In the genomic region with DNA sequence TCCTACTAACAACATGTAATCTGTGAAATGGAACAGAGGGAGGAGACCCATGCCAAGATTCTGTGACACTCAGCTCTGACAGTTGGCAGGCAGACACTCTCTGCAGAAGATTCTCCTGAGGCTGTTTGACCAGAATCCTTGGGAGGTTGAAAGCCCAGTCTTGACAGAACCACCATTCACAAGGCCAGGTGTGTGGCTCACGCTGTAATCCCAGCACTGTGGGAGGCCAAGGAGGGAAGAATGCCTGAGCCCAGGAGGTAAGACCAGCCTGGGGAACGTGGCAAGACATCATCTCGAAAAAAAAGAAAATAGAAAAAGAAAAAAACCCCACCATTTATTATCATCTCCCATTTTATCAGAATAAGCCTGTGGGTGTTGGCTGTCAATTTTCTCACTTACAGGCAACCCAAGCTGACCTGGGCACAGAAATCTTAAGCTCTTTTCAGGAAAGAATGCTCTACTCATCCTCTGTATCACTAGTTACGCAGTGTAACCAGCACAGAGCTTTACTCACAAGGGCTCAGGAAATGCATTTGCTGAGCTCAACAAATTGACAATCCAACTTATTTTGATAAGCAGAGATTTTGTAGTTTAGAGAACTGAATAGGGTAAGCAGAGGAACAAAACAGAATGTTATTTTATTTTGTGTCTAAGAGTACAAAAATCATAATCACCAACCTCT, we compare ENCODE assay signal across 5 cellular contexts. TPM values are rescaled to one million over a fixed set of nuclear protein-coding genes. Genes with fewer than 3 reads are reported as not detected.
"Had no signal": no experiment of that assay in that cellular context is flagged by ENCODE, and none has a peak within 500 bp of the region (broad histone marks: within the 10 kb centered on the region; RNA-seq: fewer than 3 reads in every experiment).

No MANE protein-coding gene starts in this region.

RNA-seq across cellular contexts. Expression of gene NBPF4, which starts 16.8 kb away (rescaled TPM):
- total RNA-seq: GM23248, H4, H7, H9, HFFc6 had no signal
- polyA plus RNA-seq: GM23248 had no signal
